ENCODE assay signal across 2 cellular contexts in genomic region chr22:42101186-42101585, GRCh38.
A peak's percentile ranks its signal among the peaks of the same experiment; 100 is the strongest.
TF ChIP-seq lines count a peak whose summit lies in the region.

No MANE protein-coding gene starts in this region.

TF ChIP-seq in HEK293, 187 proteins besides CTCF, POLR2A, EP300 and RAD21:
- no peak for TF ChIP-seq ZNF214 (tag by site-specific recombination; IDR thresholded peaks at IDR 0.05; ENCODE audit: borderline replicate concordance)
- TF ChIP-seq OSR2 (tag by site-specific recombination; IDR thresholded peaks at IDR 0.05) = no peak
- TF ChIP-seq ZNF791 (tag by site-specific recombination; IDR thresholded peaks at IDR 0.05) = no peak
- peak; percentile 47 for TF ChIP-seq SETDB1 (IDR thresholded peaks at IDR 0.05; ENCODE audit: insufficient read length, low read length)

TF ChIP-seq in K562, 482 proteins besides CTCF, POLR2A, EP300 and RAD21:
- no peak for TF ChIP-seq ETV5 (CRISPR knock-in tag; IDR thresholded peaks at IDR 0.05; ENCODE audit: low read depth)
- TF ChIP-seq SMARCA4 (IDR thresholded peaks at IDR 0.05) = no peak
- no peak for TF ChIP-seq SNIP1 (IDR thresholded peaks at IDR 0.05; ENCODE audit: low read depth)
- peak; percentile 40; the same call in 1 of the 2 replicates for TF ChIP-seq ZNF507 (tag; conservative IDR thresholded peaks at IDR 0.05)
- TF ChIP-seq TARDBP (IDR thresholded peaks at IDR 0.05) = no peak
- no peak for TF ChIP-seq ELK3 (CRISPR knock-in tag; IDR thresholded peaks at IDR 0.05)
- peak; percentile 32 for TF ChIP-seq ZNF280A (IDR thresholded peaks at IDR 0.05; ENCODE audit: low read depth, partially characterized antibody)
- TF ChIP-seq E2F4 (CRISPR knock-in tag; IDR thresholded peaks at IDR 0.05; ENCODE audit: low read depth) = no peak
- peak; percentile 92 for TF ChIP-seq ZNF324 (CRISPR knock-in tag; IDR thresholded peaks at IDR 0.05)
- no peak for TF ChIP-seq TBL1XR1 (IDR thresholded peaks at IDR 0.05; ENCODE audit: low read length in 2 of 2)
